1 cellular context compared by ENCODE assay signal in the genomic region with DNA sequence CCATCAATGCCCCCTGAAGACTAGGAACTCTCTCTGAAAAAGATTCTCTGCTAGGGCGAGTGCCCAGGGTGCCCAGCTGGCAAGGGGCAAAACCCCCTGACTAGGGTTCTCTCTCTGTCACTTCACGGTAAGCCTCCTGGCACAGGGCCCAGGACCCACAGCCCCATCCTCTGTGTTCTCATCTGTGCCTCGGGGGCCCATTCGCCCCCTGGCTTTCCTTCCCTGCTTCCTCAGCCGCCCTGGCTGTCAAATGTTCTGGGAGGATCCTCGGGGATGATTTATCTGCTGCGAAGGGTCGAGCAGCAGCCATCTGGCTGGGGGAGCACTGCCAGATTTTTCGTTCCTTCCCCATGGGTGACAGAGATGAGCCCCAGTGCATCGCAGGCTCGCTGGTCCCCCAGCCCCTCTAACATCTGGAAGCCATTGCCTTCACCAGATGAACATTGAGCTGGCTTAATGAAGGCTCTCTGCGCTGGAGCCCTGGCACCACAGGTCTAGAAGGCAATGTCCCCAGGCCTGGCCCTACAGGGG.
TF ChIP-seq lines count a peak whose summit lies in the region.

No MANE protein-coding gene starts in this region.

TF ChIP-seq in H1, 55 proteins besides CTCF, POLR2A, EP300 and RAD21 (continued from another document):
- TF ChIP-seq FOSL1 (IDR thresholded peaks at IDR 0.05; ENCODE audit: insufficient read depth, low read depth, low read length) (no peak), SAP30 (IDR thresholded peaks at IDR 0.05; ENCODE audit: insufficient read depth, insufficient replicate concordance, low read length) (no peak), TCF12 (IDR thresholded peaks at IDR 0.05; ENCODE audit: low read depth, low read length) (no peak), HDAC6 (IDR thresholded peaks at IDR 0.05; ENCODE audit: low read depth, low read length) (no peak), BRCA1 (IDR thresholded peaks at IDR 0.05; ENCODE audit: low read depth, low read length) (no peak), KDM1A (IDR thresholded peaks at IDR 0.05; ENCODE audit: borderline replicate concordance, low read length) (no peak), CTBP2 (IDR thresholded peaks at IDR 0.05; ENCODE audit: borderline replicate concordance, insufficient read depth, insufficient read length, low read length) (no peak), SIRT6 (IDR thresholded peaks at IDR 0.05; ENCODE audit: low read length) (no peak), TAF7 (optimal IDR thresholded peaks at IDR 0.05; ENCODE audit: borderline replicate concordance, low read depth, low read length) (no peak)
